In the genomic region with DNA sequence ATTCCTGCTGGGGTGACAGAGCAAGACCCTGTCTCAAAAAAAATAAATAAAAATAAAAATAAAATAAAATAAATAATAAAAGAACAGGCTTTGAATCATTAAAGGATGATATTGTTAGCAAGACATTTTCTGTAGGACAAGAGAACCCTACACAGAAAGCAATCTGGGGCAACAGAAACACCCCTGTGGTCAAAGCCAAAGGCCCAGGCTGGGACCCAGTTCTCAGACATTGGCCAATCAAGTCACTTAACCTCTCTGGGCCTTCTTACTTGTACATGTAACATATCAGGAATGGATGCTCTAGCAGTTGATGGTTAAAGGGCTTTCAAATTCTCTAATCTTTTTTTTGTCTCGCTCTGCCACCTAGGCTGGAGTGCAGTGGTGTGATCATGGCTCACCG, we compare ENCODE assay signal across 15 cellular contexts. TPM values are rescaled to one million over a fixed set of nuclear protein-coding genes. Genes with fewer than 3 reads are reported as not detected.
"Had no signal": no experiment of that assay in that cellular context is flagged by ENCODE, and none has a peak within 500 bp of the region (broad histone marks: within the 10 kb centered on the region; RNA-seq: fewer than 3 reads in every experiment).

No MANE protein-coding gene starts in this region.

- H3K4me3 Mint-ChIP-seq: brain; stimulated activated memory B cell treated with anti-CD40 and anti-IgM and Interleukin-4, amounts not matched to agents 10 μg/mL and 1 μg/mL and 100 μg/mL, for 72 hours had no signal

- H3K27ac Mint-ChIP-seq: brain had no signal

- H3K79me2 ChIP-seq: hepatocyte had no signal

- H3K9me3 ChIP-seq: colonic mucosa, lower lobe of right lung, ovary, upper lobe of right lung had no signal

- ATAC-seq: foreskin keratinocyte, lower lobe of right lung, sciatic nerve, SK-N-SH treated with all-trans-retinoic acid at 6 μM for 48 hours, upper lobe of right lung had no signal

- H3K4me1 ChIP-seq: colonic mucosa, foreskin keratinocyte, lower lobe of right lung, upper lobe of right lung had no signal

- H3K4me3 ChIP-seq: colonic mucosa, hepatocyte, lower lobe of right lung, ovary, upper lobe of right lung had no signal

- DNase-seq: activated CD4-positive, CD25-positive, alpha-beta regulatory T cell; colonic mucosa; foreskin keratinocyte; lower lobe of right lung; ovary; T-helper 9 cell; upper lobe of right lung had no signal

- H2AFZ ChIP-seq: hepatocyte had no signal

- H3K9me3 Mint-ChIP-seq: brain; naive thymus-derived CD8-positive, alpha-beta T cell; stimulated activated memory B cell treated with anti-CD40 and anti-IgM and Interleukin-4, amounts not matched to agents 10 μg/mL and 1 μg/mL and 100 μg/mL, for 72 hours; T-cell had no signal

- H3K4me2 ChIP-seq: hepatocyte had no signal

- H3K36me3 Mint-ChIP-seq: brain; naive thymus-derived CD8-positive, alpha-beta T cell; T-cell had no signal

- H3K27me3 Mint-ChIP-seq: brain; naive thymus-derived CD8-positive, alpha-beta T cell; stimulated activated memory B cell treated with anti-CD40 and anti-IgM and Interleukin-4, amounts not matched to agents 10 μg/mL and 1 μg/mL and 100 μg/mL, for 72 hours; T-cell had no signal

- H3K27me3 ChIP-seq: colonic mucosa, foreskin keratinocyte, hepatocyte, ovary, upper lobe of right lung had no signal

- H3K36me3 ChIP-seq: colonic mucosa, lower lobe of right lung, ovary, upper lobe of right lung had no signal

RNA-seq across cellular contexts. Expression of a gene that starts 35.5 kb away (rescaled TPM):
- total RNA-seq: fibroblast of lung; foreskin keratinocyte; naive thymus-derived CD8-positive, alpha-beta T cell had no signal
